Comparison of ENCODE assay signal across 11 cellular contexts in the genomic region with DNA sequence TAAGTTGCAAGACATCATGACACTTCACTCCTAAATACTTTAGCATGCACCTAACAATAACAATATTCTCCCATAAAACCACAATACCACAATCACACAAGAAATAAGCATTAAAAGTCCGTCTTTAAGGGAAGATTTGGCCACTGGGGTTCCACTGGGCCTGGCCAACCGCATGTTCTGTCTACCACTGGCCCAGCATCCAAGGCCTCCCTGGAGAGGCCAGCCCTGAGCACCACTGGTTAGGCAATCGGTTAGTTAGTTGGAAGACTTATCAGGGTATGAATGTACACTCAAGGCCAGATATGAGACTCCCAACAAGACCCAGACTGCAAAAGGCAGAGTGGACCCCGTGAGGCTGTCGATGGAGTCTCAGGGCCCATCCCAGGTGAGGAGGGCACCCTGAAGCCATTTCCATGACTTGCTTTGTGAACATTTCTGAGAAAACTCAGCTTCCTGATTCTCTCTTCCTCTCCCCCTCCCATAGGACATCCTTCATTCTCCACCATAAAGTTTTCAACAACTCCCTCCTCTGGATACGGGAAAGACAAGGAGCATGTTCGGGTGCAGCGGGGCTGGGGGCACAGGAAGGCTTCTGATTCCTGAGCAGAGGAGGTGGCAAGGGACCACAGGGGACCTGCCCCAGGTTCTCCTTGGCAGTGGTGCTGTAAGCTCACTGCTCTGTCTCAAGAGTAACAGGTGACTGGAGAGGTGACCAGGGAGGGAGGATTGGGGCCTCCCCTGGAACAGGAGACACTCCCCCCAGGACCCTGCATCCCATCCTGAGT. TPM values are rescaled to one million over a fixed set of nuclear protein-coding genes. Genes with fewer than 3 reads are reported as not detected.
A peak's percentile ranks its signal among the peaks of the same experiment; 100 is the strongest.
DNase-seq lines count a peak whose midpoint lies in the region; ATAC-seq and TF ChIP-seq lines count a peak whose summit lies in the region.
"Had no signal": no experiment of that assay in that cellular context is flagged by ENCODE, and none has a peak within 500 bp of the region (broad histone marks: within the 10 kb centered on the region; RNA-seq: fewer than 3 reads in every experiment).

No MANE protein-coding gene starts in this region.

- H3K27me3 Mint-ChIP-seq in T-helper 2 cell treated with Interferon-gamma antibody and Interleukin-4, amounts not matched to agents 5 μg/mL and 100 μg/mL, for 36 hours (ENCODE audit: low read depth): no peaks in the 10 kb centered on the region

- H3K27ac ChIP-seq in adrenal gland (peak overlapping the region in 4 of 5 donors; percentile 14 to 91 (median 72)), right cardiac atrium (ENCODE audit: low read length) (peak overlapping the region; percentile 56), suprapubic skin (peak overlapping the region; percentile 31)
- H3K27ac ChIP-seq: colonic mucosa had no signal

- no peak for DNase-seq in T-helper 2 cell treated with Interferon-gamma antibody and Interleukin-4, amounts not matched to agents 5 μg/mL and 100 μg/mL, for 36 hours (ENCODE audit: low spot score)
- DNase-seq in T-helper 2 cell (no peak), adrenal gland (peak in 4 of 7 donors; percentile 53 to 64 (median 61)), right cardiac atrium (peak; percentile 70 to 89 (median 82)), suprapubic skin (ENCODE audit: low spot score in 2 of 2) (no peak)
- no peak for DNase-seq in NK-92 treated with Interleukin-12 subunit alpha and Interleukin-12 subunit beta, amount 100 ng/mL, for 24 hours (lab: John Stamatoyannopoulos, UW)
- DNase-seq: colonic mucosa, NCI-H226, nucleus accumbens had no signal

- H3K27me3 ChIP-seq in adrenal gland: no peaks in the 10 kb centered on the region
- H3K27me3 ChIP-seq in right cardiac atrium (ENCODE audit: control insufficient read depth, insufficient read depth): no peaks in the 10 kb centered on the region
- H3K27me3 ChIP-seq in suprapubic skin: no peaks in the 10 kb centered on the region
- H3K27me3 ChIP-seq: colonic mucosa had no signal

- H3K4me3 ChIP-seq in adrenal gland (no peak overlapping the region), right cardiac atrium (ENCODE audit: low read length) (no peak overlapping the region), suprapubic skin (no peak overlapping the region)
- H3K4me3 ChIP-seq: colonic mucosa had no signal

- WGBS in adrenal gland, 4 donors: 52 to 69% (median 58%) methylated on average over 7 to 8 of the region's 8 CpGs
- 65% methylated on average over 8 of the region's 8 CpGs for WGBS in right cardiac atrium
- WGBS in suprapubic skin: 66% methylated on average over 8 of the region's 8 CpGs

- no peaks in the 10 kb centered on the region for H3K9me3 ChIP-seq in adrenal gland (replicated peaks in 1 of 3)
- no peaks in the 10 kb centered on the region for H3K9me3 ChIP-seq in right cardiac atrium (ENCODE audit: control insufficient read depth, low read length)
- H3K9me3 ChIP-seq in suprapubic skin: no peaks in the 10 kb centered on the region
- H3K9me3 ChIP-seq: colonic mucosa had no signal

- peak overlapping the region; percentile 52 for H3K4me3 Mint-ChIP-seq in T-helper 2 cell treated with Interferon-gamma antibody and Interleukin-4, amounts not matched to agents 5 μg/mL and 100 μg/mL, for 36 hours

- intact Hi-C loops in adrenal gland (cut with DNase I) (no loop called here), right cardiac atrium (cut with DNase I) (no loop called here)

- TF ChIP-seq POLR2A in adrenal gland (IDR thresholded peaks at IDR 0.05) (no peak), suprapubic skin (IDR thresholded peaks at IDR 0.05) (no peak)

- H3K9me3 Mint-ChIP-seq in T-helper 2 cell treated with Interferon-gamma antibody and Interleukin-4, amounts not matched to agents 5 μg/mL and 100 μg/mL, for 36 hours: no peaks in the 10 kb centered on the region

- H3K36me3 ChIP-seq in adrenal gland (replicated peaks in 1 of 2) (peaks cover 0 to 7% of the 10 kb centered on the region in 2 donors), suprapubic skin (peaks cover 10% of the 10 kb centered on the region)
- H3K36me3 ChIP-seq: colonic mucosa had no signal

- peak overlapping the region; percentile 46 for H3K27ac Mint-ChIP-seq in T-helper 2 cell treated with Interferon-gamma antibody and Interleukin-4, amounts not matched to agents 5 μg/mL and 100 μg/mL, for 36 hours

- H3K4me1 Mint-ChIP-seq in T-helper 2 cell treated with Interferon-gamma antibody and Interleukin-4, amounts not matched to agents 5 μg/mL and 100 μg/mL, for 36 hours (ENCODE audit: low read depth): peaks cover 74% of the 10 kb centered on the region

- TF ChIP-seq EP300 in suprapubic skin (IDR thresholded peaks at IDR 0.05): no peak

- ATAC-seq in right cardiac atrium: peak; percentile 19 to 64
- no peak for ATAC-seq in GM18502 (IDR thresholded peaks at IDR 0.05; ENCODE audit: poor library complexity, unreplicated experiment)
- ATAC-seq in GM21717 (IDR thresholded peaks at IDR 0.05; ENCODE audit: unreplicated experiment): no peak

- H3K36me3 Mint-ChIP-seq in T-helper 2 cell treated with Interferon-gamma antibody and Interleukin-4, amounts not matched to agents 5 μg/mL and 100 μg/mL, for 36 hours (ENCODE audit: low read depth): peaks cover 67% of the 10 kb centered on the region

- TF ChIP-seq CTCF in adrenal gland (IDR thresholded peaks at IDR 0.05) (no peak), suprapubic skin (IDR thresholded peaks at IDR 0.05) (no peak)

- H3K4me1 ChIP-seq in adrenal gland (replicated peaks in 1 of 2) (peaks cover 57 to 91% of the 10 kb centered on the region in 2 donors), right cardiac atrium (ENCODE audit: control insufficient read depth, insufficient read depth, low read length) (peaks cover 36% of the 10 kb centered on the region), suprapubic skin (peaks cover 100% of the 10 kb centered on the region)

RNA-seq across cellular contexts. Expression of gene PXN, which starts 5.9 kb away (rescaled TPM):
- total RNA-seq in adrenal gland: 100 to 1,000 TPM in 4 of 8 donors, 10 to 100 TPM in 4; 45.3 to 156 (median 85.7) TPM
- polyA plus RNA-seq in adrenal gland: 100 to 1,000 TPM in 2 of 3 donors, 10 to 100 TPM in 1; 79.9 to 142 (median 123) TPM
- total RNA-seq in right cardiac atrium: 10 to 100 TPM; 67.8 to 89.8 (median 80.2) TPM
- 77.3 TPM for polyA plus RNA-seq in right cardiac atrium
- total RNA-seq in suprapubic skin: 10 to 100 TPM; 37.2 to 63.7 (median 51.6) TPM

RNA-seq across cellular contexts. Expression of gene RNU4-2, which starts 32.1 kb away (rescaled TPM):
- total RNA-seq in adrenal gland (1,000 to 10,000 TPM in 4 of 8 donors, under 1 TPM in 4; under 0.01 to 8,354 (median 2,408) TPM), right cardiac atrium (over 10,000 TPM; 12,754 to 31,201 (median 26,788) TPM), suprapubic skin (under 1 TPM; under 0.01 TPM)
- polyA plus RNA-seq in adrenal gland (not detected), right cardiac atrium (not detected)

RNA-seq across cellular contexts. Expression of gene RNU4-1, which starts 33.4 kb away (rescaled TPM):
- 1,000 to 10,000 TPM in 4 of 8 donors, under 1 TPM in 3, not detected in 1; under 0.01 to 2,678 (median 1,544) TPM for total RNA-seq in adrenal gland
- polyA plus RNA-seq in adrenal gland: not detected
- 1,000 to 10,000 TPM; 1,094 to 5,230 (median 2,674) TPM for total RNA-seq in right cardiac atrium
- polyA plus RNA-seq in right cardiac atrium: not detected
- total RNA-seq in suprapubic skin: not detected

RNA-seq across cellular contexts. Expression of gene SIRT4, which starts 42.5 kb away (rescaled TPM):
- total RNA-seq in adrenal gland (10 to 100 TPM in 1 of 8 donors, 1 to 10 TPM in 7; 1.9 to 10.3 (median 5.4) TPM), right cardiac atrium (1 to 10 TPM; 3.0 to 6.9 (median 6.2) TPM), suprapubic skin (1 to 10 TPM; 1.8 to 4.4 (median 3.6) TPM)
- polyA plus RNA-seq in adrenal gland (1 to 10 TPM; 2.9 to 5.1 (median 3.6) TPM), right cardiac atrium (6.0 TPM)

RNA-seq across cellular contexts. Expression of gene RPLP0, which starts 58.7 kb away (rescaled TPM):
- total RNA-seq in adrenal gland: 1,000 to 10,000 TPM; 1,495 to 3,084 (median 1,728) TPM
- 1,000 to 10,000 TPM; 1,257 to 2,060 (median 2,032) TPM for polyA plus RNA-seq in adrenal gland
- 1,000 to 10,000 TPM in 1 of 4 donors, 100 to 1,000 TPM in 3; 800 to 1,173 (median 979) TPM for total RNA-seq in right cardiac atrium
- 1,119 TPM for polyA plus RNA-seq in right cardiac atrium
- 1,000 to 10,000 TPM; 1,993 to 4,861 (median 3,987) TPM for total RNA-seq in suprapubic skin

Comparison
In these comparisons a context has a peak if more than half of its experiments do, and no peak if none do; other contexts are left out.
1. DNase-seq: peak in adrenal gland (4 of 7) and right cardiac atrium (3 of 3); none in T-helper 2 cell treated with Interferon-gamma antibody and Interleukin-4, amounts not matched to agents 5 μg/mL and 100 μg/mL, for 36 hours (single experiment), T-helper 2 cell (0 of 5), suprapubic skin (0 of 2) and NK-92 treated with Interleukin-12 subunit alpha and Interleukin-12 subunit beta, amount 100 ng/mL, for 24 hours (single experiment).
2. ATAC-seq: peak in right cardiac atrium (2 of 2); none in GM18502 (single experiment) and GM21717 (single experiment).
3. Peak in every context shown above with its lines, with median percentiles within 50 percentile points of each other: H3K27ac ChIP-seq.